Comparison of ENCODE assay signal across 1 cellular context in the genomic region with DNA sequence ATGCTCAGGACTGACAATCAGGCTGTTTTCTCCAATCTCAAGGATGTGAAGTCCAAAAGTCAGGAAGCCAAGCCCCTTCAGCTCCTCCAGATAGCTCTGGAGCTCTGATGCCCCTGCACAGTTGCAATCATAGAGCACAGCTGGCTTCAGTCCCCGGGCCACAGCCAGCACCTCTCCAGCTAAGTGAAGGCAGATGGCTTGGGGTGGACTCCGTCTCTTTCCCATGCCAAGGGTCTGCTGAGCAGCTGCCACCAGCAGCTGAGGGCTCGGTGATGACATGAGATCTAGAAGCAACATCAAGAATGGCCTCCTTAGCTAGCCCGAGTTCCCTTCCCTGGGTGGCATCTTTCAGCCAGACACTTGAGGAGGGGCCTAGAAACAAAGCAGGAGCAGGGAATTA.
TF ChIP-seq lines count a peak whose summit lies in the region.

No MANE protein-coding gene starts in this region.

TF ChIP-seq in GM23338, 12 proteins besides CTCF, POLR2A, EP300 and RAD21:
- no peak for TF ChIP-seq NANOG (IDR thresholded peaks at IDR 0.05; ENCODE audit: borderline replicate concordance)
- TF ChIP-seq STAT1 (IDR thresholded peaks at IDR 0.05; ENCODE audit: unreplicated experiment) = no peak
- TF ChIP-seq EZH2 (IDR thresholded peaks at IDR 0.05; ENCODE audit: low read depth, unreplicated experiment) = no peak
- no peak for TF ChIP-seq CREB1 (CRISPR knock-in tag; IDR thresholded peaks at IDR 0.05; ENCODE audit: low read depth)
- TF ChIP-seq, protein P1, sequence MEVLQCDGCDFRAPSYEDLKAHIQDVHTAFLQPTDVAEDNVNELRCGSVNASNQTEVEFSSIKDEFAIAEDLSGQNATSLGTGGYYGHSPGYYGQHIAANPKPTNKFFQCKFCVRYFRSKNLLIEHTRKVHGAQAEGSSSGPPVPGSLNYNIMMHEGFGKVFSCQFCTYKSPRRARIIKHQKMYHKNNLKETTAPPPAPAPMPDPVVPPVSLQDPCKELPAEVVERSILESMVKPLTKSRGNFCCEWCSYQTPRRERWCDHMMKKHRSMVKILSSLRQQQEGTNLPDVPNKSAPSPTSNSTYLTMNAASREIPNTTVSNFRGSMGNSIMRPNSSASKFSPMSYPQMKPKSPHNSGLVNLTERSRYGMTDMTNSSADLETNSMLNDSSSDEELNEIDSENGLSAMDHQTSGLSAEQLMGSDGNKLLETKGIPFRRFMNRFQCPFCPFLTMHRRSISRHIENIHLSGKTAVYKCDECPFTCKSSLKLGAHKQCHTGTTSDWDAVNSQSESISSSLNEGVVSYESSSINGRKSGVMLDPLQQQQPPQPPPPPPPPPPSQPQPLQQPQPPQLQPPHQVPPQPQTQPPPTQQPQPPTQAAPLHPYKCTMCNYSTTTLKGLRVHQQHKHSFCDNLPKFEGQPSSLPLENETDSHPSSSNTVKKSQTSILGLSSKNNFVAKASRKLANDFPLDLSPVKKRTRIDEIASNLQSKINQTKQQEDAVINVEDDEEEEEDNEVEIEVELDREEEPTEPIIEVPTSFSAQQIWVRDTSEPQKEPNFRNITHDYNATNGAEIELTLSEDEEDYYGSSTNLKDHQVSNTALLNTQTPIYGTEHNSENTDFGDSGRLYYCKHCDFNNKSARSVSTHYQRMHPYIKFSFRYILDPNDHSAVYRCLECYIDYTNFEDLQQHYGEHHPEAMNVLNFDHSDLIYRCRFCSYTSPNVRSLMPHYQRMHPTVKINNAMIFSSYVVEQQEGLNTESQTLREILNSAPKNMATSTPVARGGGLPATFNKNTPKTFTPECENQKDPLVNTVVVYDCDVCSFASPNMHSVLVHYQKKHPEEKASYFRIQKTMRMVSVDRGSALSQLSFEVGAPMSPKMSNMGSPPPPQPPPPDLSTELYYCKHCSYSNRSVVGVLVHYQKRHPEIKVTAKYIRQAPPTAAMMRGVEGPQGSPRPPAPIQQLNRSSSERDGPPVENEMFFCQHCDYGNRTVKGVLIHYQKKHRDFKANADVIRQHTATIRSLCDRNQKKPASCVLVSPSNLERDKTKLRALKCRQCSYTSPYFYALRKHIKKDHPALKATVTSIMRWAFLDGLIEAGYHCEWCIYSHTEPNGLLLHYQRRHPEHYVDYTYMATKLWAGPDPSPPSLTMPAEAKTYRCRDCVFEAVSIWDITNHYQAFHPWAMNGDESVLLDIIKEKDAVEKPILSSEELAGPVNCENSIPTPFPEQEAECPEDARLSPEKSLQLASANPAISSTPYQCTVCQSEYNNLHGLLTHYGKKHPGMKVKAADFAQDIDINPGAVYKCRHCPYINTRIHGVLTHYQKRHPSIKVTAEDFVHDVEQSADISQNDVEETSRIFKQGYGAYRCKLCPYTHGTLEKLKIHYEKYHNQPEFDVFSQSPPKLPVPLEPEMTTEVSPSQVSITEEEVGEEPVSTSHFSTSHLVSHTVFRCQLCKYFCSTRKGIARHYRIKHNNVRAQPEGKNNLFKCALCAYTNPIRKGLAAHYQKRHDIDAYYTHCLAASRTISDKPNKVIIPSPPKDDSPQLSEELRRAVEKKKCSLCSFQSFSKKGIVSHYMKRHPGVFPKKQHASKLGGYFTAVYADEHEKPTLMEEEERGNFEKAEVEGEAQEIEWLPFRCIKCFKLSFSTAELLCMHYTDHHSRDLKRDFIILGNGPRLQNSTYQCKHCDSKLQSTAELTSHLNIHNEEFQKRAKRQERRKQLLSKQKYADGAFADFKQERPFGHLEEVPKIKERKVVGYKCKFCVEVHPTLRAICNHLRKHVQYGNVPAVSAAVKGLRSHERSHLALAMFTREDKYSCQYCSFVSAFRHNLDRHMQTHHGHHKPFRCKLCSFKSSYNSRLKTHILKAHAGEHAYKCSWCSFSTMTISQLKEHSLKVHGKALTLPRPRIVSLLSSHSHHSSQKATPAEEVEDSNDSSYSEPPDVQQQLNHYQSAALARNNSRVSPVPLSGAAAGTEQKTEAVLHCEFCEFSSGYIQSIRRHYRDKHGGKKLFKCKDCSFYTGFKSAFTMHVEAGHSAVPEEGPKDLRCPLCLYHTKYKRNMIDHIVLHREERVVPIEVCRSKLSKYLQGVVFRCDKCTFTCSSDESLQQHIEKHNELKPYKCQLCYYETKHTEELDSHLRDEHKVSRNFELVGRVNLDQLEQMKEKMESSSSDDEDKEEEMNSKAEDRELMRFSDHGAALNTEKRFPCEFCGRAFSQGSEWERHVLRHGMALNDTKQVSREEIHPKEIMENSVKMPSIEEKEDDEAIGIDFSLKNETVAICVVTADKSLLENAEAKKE (CRISPR knock-in tag; IDR thresholded peaks at IDR 0.05) = no peak
- TF ChIP-seq EZH2phosphoT487 (IDR thresholded peaks at IDR 0.05; ENCODE audit: unreplicated experiment) = no peak
- TF ChIP-seq, protein P2, sequence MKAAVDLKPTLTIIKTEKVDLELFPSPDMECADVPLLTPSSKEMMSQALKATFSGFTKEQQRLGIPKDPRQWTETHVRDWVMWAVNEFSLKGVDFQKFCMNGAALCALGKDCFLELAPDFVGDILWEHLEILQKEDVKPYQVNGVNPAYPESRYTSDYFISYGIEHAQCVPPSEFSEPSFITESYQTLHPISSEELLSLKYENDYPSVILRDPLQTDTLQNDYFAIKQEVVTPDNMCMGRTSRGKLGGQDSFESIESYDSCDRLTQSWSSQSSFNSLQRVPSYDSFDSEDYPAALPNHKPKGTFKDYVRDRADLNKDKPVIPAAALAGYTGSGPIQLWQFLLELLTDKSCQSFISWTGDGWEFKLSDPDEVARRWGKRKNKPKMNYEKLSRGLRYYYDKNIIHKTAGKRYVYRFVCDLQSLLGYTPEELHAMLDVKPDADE (IDR thresholded peaks at IDR 0.05) = no peak
- TF ChIP-seq REST (IDR thresholded peaks at IDR 0.05; ENCODE audit: unreplicated experiment) = no peak
- no peak for TF ChIP-seq JUNB (IDR thresholded peaks at IDR 0.05; ENCODE audit: unreplicated experiment)
- no peak for TF ChIP-seq ZNF331 (CRISPR knock-in tag; IDR thresholded peaks at IDR 0.05; ENCODE audit: low read depth)
- TF ChIP-seq POLR2AphosphoS5 (IDR thresholded peaks at IDR 0.05; ENCODE audit: low read depth) = no peak
- TF ChIP-seq ZNF114 (CRISPR knock-in tag; IDR thresholded peaks at IDR 0.05) = no peak
